ENCODE assay signal across 11 cellular contexts in the genomic region with DNA sequence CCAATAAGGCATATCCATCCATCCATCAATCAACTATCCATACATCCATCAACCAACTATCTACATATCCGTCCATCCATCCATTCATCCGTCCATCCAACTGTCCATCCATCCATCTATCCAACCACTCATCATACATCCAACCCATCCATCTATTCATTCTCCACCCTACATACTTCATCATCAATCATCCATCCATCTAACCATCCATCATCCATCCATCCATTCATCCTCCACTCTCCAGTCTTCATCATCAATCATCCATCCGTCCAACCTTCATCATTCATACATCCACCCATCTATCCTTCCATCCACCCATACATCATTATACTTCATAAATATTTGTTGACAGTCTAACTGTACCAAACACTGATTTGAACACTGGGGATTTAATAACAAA.
"Had no signal": no experiment of that assay in that cellular context is flagged by ENCODE, and none has a peak within 500 bp of the region (broad histone marks: within the 10 kb centered on the region; RNA-seq: fewer than 3 reads in every experiment).

No MANE protein-coding gene starts in this region.

- H3K9me3 Mint-ChIP-seq: GM23338, H9 had no signal

- H3K4me3 ChIP-seq: GM23248, GM23338, HAP-1 had no signal

- H3K4me1 Mint-ChIP-seq: GM23338 had no signal

- H3K27ac Mint-ChIP-seq: GM23338, H9, HFFc6 had no signal

- H3K4me3 Mint-ChIP-seq: GM23338, H9, HFFc6 had no signal

- H3K4me1 ChIP-seq: HAP-1 had no signal

- FAIRE-seq: H1, H54 had no signal

- H3K36me3 ChIP-seq: HAP-1 had no signal

- ATAC-seq: GM23338, HCT116 had no signal

- H3K9me3 ChIP-seq: HAP-1 had no signal

- DNase-seq: GM23248, GOT3, H7, H9, HCEC 1CT, HFFc6 had no signal

- H3K27ac ChIP-seq: GM23248 had no signal
